Comparison of ENCODE assay signal across 9 cellular contexts in the genomic region with DNA sequence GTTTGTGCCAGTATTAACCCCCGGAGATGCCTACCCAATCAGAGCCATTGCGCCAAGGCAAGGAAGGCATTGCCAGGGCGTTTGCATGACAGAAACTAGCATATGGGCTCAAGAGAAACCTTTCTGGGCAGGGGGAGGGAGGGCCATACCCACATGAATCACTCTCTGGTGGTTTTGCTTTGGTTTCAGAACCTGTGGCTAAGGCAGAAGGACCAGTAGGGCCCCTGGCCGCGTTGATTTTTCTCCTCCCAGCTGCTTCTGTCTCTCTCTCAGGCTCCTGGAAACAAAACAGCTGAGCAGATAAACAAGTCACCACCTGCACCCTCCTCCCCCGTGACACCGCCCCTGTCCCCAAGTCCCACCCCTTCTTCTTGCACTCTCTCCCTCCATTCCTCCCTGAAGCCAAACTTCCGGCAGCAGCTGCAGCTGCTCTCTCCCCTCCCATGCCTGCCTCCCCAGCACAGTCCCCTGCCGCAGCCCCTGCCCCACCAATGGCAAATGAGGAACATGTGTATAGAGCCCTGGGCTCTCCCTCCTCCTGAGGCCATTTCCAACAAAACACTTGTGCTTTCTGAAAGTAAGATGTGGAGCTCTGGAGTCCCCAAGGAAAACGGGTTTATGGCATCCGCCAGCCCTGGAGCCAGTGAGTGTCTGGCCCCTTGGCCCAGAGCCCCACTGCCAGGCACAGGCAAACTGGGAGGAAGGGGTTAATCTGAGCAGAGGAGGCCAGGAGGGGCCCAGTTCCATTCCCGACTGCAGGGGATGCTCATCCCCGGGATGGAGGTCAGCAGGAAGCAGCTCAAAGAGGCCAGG. TPM values are rescaled to one million over a fixed set of nuclear protein-coding genes. Genes with fewer than 3 reads are reported as not detected.
A peak's percentile ranks its signal among the peaks of the same experiment; 100 is the strongest.
DNase-seq lines count a peak whose midpoint lies in the region; ATAC-seq, FAIRE-seq and TF ChIP-seq lines count a peak whose summit lies in the region.
"Had no signal": no experiment of that assay in that cellular context is flagged by ENCODE, and none has a peak within 500 bp of the region (broad histone marks: within the 10 kb centered on the region; RNA-seq: fewer than 3 reads in every experiment).

No MANE protein-coding gene starts in this region.

- FAIRE-seq in HepG2 (lab: Jason Lieb, UNC), result no peak
- FAIRE-seq: islet of Langerhans had no signal

- H3K9ac ChIP-seq in HepG2 (ENCODE audit: insufficient read depth, low read depth, low read length), result no peak overlapping the region

- TF ChIP-seq POLR2A in right lobe of liver (IDR thresholded peaks at IDR 0.05), result no peak
- TF ChIP-seq POLR2A in HepG2 (IDR thresholded peaks at IDR 0.05; ENCODE audit: insufficient read depth in 1 of 2, low read depth in 2 of 2, low read length in 2 of 2), result no peak
- TF ChIP-seq POLR2A in transverse colon (IDR thresholded peaks at IDR 0.05), result no peak

- no peak for TF ChIP-seq CTCF in right lobe of liver (IDR thresholded peaks at IDR 0.05)
- no peak for TF ChIP-seq CTCF in HepG2 (CRISPR knock-in tag; IDR thresholded peaks at IDR 0.05)
- TF ChIP-seq CTCF in WTC11 (IDR thresholded peaks at IDR 0.05), result no peak
- TF ChIP-seq CTCF in transverse colon (IDR thresholded peaks at IDR 0.05), result no peak

- H3K79me2 ChIP-seq in HepG2 (ENCODE audit: insufficient read depth, low read length), result no peaks in the 10 kb centered on the region

- no peaks in the 10 kb centered on the region for H3K27me3 ChIP-seq in right lobe of liver
- 0 out of 5 replicates have a peak, but pooled peaks cover 0 to 3% of the 10 kb centered on the region in 2 experiments for H3K27me3 ChIP-seq in HepG2 (ENCODE audit: control insufficient read depth in 1 of 2, insufficient read depth in 2 of 2, low read length in 2 of 2)
- no peaks in the 10 kb centered on the region for H3K27me3 ChIP-seq in ectodermal cell (ENCODE audit: control insufficient read depth, insufficient read depth, low read length, poor library complexity, severe bottlenecking)
- no peaks in the 10 kb centered on the region for H3K27me3 ChIP-seq in transverse colon

- no peak overlapping the region for H2AFZ ChIP-seq in HepG2 (ENCODE audit: low read length)

- WGBS in right lobe of liver (ENCODE audit: insufficient coverage, low coverage, low lambda C conversion rate, missing lambda C conversion rate), result 18% methylated on average over 6 of the region's 13 CpGs
- 34% methylated on average over 7 of the region's 13 CpGs for WGBS in HepG2 (ENCODE audit: low lambda C conversion rate)
- WGBS in ectodermal cell, 2 experiments, result 12 to 15% methylated on average over 13 of the region's 13 CpGs
- WGBS in transverse colon (ENCODE audit: low coverage in 1 of 2), 2 donors, result 13 to 19% methylated on average over 3 to 13 of the region's 13 CpGs

- POLR2A ChIA-PET in HepG2 (lab: Yijun Ruan, JAX) (no interaction called here), WTC11 (lab: Charles Lee) (interaction anchor here (0.6 to 2.7 kb wide), 13 partner anchors 8 to 271 kb away, joined by 3 to 15 read pairs (median 4); partner anchors contain the start of gene CECR2)
- POLR2A ChIA-PET in naive thymus-derived CD8-positive, alpha-beta T cell (lab: Charles Lee), result interaction anchor here (0.5 to 2.1 kb wide), 5 partner anchors 8 to 169 kb away, joined by 3 to 27 read pairs (median 4); partner anchors contain the start of gene ADA2

- H3K4me1 ChIP-seq in right lobe of liver, result peaks cover 0 to 4% (median 0%) of the 10 kb centered on the region in 4 donors
- H3K4me1 ChIP-seq in HepG2 (ENCODE audit: insufficient read depth, low read length), result 0 out of 2 replicates have a peak, but pooled peaks cover 8% of the 10 kb centered on the region
- peaks cover 39% of the 10 kb centered on the region for H3K4me1 ChIP-seq in ectodermal cell (ENCODE audit: control insufficient read depth, insufficient read depth, low read length)
- peaks cover 16 to 36% (median 24%) of the 10 kb centered on the region in 4 donors for H3K4me1 ChIP-seq in transverse colon

- H3K4me2 ChIP-seq in HepG2 (ENCODE audit: low read depth, low read length), result no peak overlapping the region

- H4K20me1 ChIP-seq in HepG2 (ENCODE audit: insufficient read depth, low read length), result no peaks in the 10 kb centered on the region

- H3K4me3 ChIP-seq in right lobe of liver (peak overlapping the region in 1 of 3 donors; percentile 35), HepG2 (replicated peaks in 1 of 3; ENCODE audit: insufficient read depth in 1 of 3, low read depth in 2 of 3, low read length in 3 of 3) (no peak overlapping the region), ectodermal cell (ENCODE audit: insufficient read depth, low read depth, low read length) (peak overlapping the region; percentile 20), transverse colon (peak overlapping the region in 2 of 4 donors; percentile 5 to 32)

- TF ChIP-seq RAD21 in HepG2 (CRISPR knock-in tag; IDR thresholded peaks at IDR 0.05), result no peak

- peaks cover 74% of the 10 kb centered on the region for H3K4me1 Mint-ChIP-seq in WTC11
- peaks cover 11 to 23% (median 22%) of the 10 kb centered on the region in 4 donors for H3K4me1 Mint-ChIP-seq in naive thymus-derived CD8-positive, alpha-beta T cell

- H3K36me3 ChIP-seq in right lobe of liver, result no peaks in the 10 kb centered on the region
- H3K36me3 ChIP-seq in HepG2 (replicated peaks in 1 of 2; ENCODE audit: control insufficient read depth in 1 of 2, insufficient read depth in 2 of 2, low read length in 2 of 2), result no peaks in the 10 kb centered on the region
- no peaks in the 10 kb centered on the region for H3K36me3 ChIP-seq in ectodermal cell (ENCODE audit: control insufficient read depth, insufficient read depth, low read length)
- H3K36me3 ChIP-seq in transverse colon, result no peaks in the 10 kb centered on the region

- intact Hi-C loops in right lobe of liver (cut with DNase I), result no loop called here
- intact Hi-C loops in HepG2 (cut with micrococcal nuclease; ENCODE audit: unreplicated experiment), result no loop called here
- intact Hi-C loops in transverse colon (cut with DNase I; ENCODE audit: low total_unique reads), result no loop called here

- no peaks in the 10 kb centered on the region for H3K27me3 Mint-ChIP-seq in WTC11 (ENCODE audit: low read depth)
- H3K27me3 Mint-ChIP-seq in naive thymus-derived CD8-positive, alpha-beta T cell, result no peaks in the 10 kb centered on the region

- ATAC-seq in right lobe of liver (peak; percentile 67 to 95 (median 92)), HepG2 (no peak), HG02981 (IDR thresholded peaks at IDR 0.05; ENCODE audit: unreplicated experiment) (peak; percentile 90), WTC11 (peak; percentile 67)
- peak; percentile 84 to 93 for ATAC-seq in naive thymus-derived CD8-positive, alpha-beta T cell

- H3K27ac ChIP-seq in right lobe of liver (peak overlapping the region in 1 of 3 donors; percentile 58), HepG2 (ENCODE audit: extremely low read length, insufficient read depth, low read length) (no peak overlapping the region), ectodermal cell (ENCODE audit: insufficient read depth, low read depth, low read length, poor library complexity, severe bottlenecking) (peak overlapping the region; percentile 88), transverse colon (peak overlapping the region; percentile 69 to 78 (median 72))

- H3K4me3 Mint-ChIP-seq in WTC11, result peak overlapping the region; percentile 55
- peak overlapping the region; percentile 22 to 76 (median 56) for H3K4me3 Mint-ChIP-seq in naive thymus-derived CD8-positive, alpha-beta T cell

- H3K9me3 Mint-ChIP-seq in WTC11, result no peaks in the 10 kb centered on the region
- no peaks in the 10 kb centered on the region for H3K9me3 Mint-ChIP-seq in naive thymus-derived CD8-positive, alpha-beta T cell

- H3K9me3 ChIP-seq in right lobe of liver, result no peaks in the 10 kb centered on the region
- H3K9me3 ChIP-seq in HepG2 (ENCODE audit: low read length), result no peaks in the 10 kb centered on the region
- no peaks in the 10 kb centered on the region for H3K9me3 ChIP-seq in ectodermal cell (ENCODE audit: control insufficient read depth, low read length)
- H3K9me3 ChIP-seq in transverse colon, result no peaks in the 10 kb centered on the region

- in situ Hi-C loops in HepG2 (cut with HindIII; ENCODE audit: extremely low pct_ligation_motif_present, low pct_unique_long_range_greater_than_20kb) (no loop called here), transverse colon (cut with MboI; ENCODE audit: low pct_ligation_motif_present in 1 of 4, low pct_unique_long_range_greater_than_20kb in 1 of 4, low sequenced_read_pairs in 3 of 4) (no loop called here)

- TF ChIP-seq EP300 in HepG2 (IDR thresholded peaks at IDR 0.05; ENCODE audit: low read depth in 2 of 2, low read length in 2 of 2) (no peak), HepG2 (CRISPR knock-in tag; IDR thresholded peaks at IDR 0.05; ENCODE audit: borderline replicate concordance) (no peak), transverse colon (IDR thresholded peaks at IDR 0.05; ENCODE audit: low read depth) (no peak)

- H3K27ac Mint-ChIP-seq in WTC11, result peak overlapping the region; percentile 100
- peak overlapping the region; percentile 8 to 89 (median 76) for H3K27ac Mint-ChIP-seq in naive thymus-derived CD8-positive, alpha-beta T cell

- no TSS peak for BruUV-seq in HepG2 (replicated peaks; lab: Mats Ljungman, UMichigan)

- DNase-seq in right lobe of liver (peak; percentile 57 to 59 (median 57)), HepG2 (ENCODE audit: low spot score) (no peak), NCI-H2029 (lab: John Stamatoyannopoulos, UW) (peak; percentile 93), WTC11 (ENCODE audit: low spot score) (peak; percentile 76), transverse colon (peak; percentile 84)
- DNase-seq in naive thymus-derived CD8-positive, alpha-beta T cell, result peak in 7 of 10 donors; percentile 9 to 74 (median 31)

- H3K36me3 Mint-ChIP-seq in WTC11, result peaks cover 13% of the 10 kb centered on the region
- H3K36me3 Mint-ChIP-seq in naive thymus-derived CD8-positive, alpha-beta T cell, result no peaks in the 10 kb centered on the region

- CTCF ChIA-PET in HepG2 (lab: Yijun Ruan, JAX; ENCODE audit: low intra/inter-chr PET ratio, low total read pairs), result no interaction called here
- CTCF ChIA-PET in WTC11 (lab: Charles Lee), result interaction anchor here (0.7 to 6.9 kb wide), 20 partner anchors 9 to 243 kb away, joined by 3 to 80 read pairs (median 4); no protein-coding TSS in a partner anchor

RNA-seq across cellular contexts. Expression of gene ADA2, which starts 39.0 kb away (rescaled TPM):
- total RNA-seq in right lobe of liver (10 to 100 TPM in 2 of 6 experiments, 1 to 10 TPM in 4; 5.3 to 25.8 (median 8.8) TPM), HepG2 (2016; rRNA removed; fragmentation: Illumina TruSeq; extraction: Trizol) (not detected in 2 replicates), WTC11 (2021) (20.0 to 22.3 TPM (median 21.6 TPM) in 3 replicates), transverse colon (10 to 100 TPM in 2 of 4 donors, 1 to 10 TPM in 2; 1.4 to 28.4 (median 12.0) TPM)
- total RNA-seq in HepG2 (2016; cell fraction: cytosol; rRNA removed; fragmentation: Illumina TruSeq; extraction: Trizol; ENCODE audit: low read depth), result not detected in 2 replicates
- not detected in 2 replicates for total RNA-seq in HepG2 (2016; cell fraction: insoluble cytoplasmic fraction; rRNA removed; fragmentation: Illumina TruSeq; extraction: Trizol)
- total RNA-seq in HepG2 (2016; cell fraction: membrane; rRNA removed; fragmentation: Illumina TruSeq; extraction: Trizol), result not detected in 2 replicates
- total RNA-seq in HepG2 (2016; cell fraction: nucleus; rRNA removed; fragmentation: Illumina TruSeq; extraction: Trizol), result not detected in 2 replicates
- not detected in 2 replicates for polyA plus RNA-seq in HepG2 (2011; rRNA removed)
- not detected in 2 replicates for polyA plus RNA-seq in HepG2 (2011; cell fraction: cytosol; rRNA removed)
- polyA plus RNA-seq in HepG2 (2011; cell fraction: nucleus; rRNA removed), result not detected in 2 replicates
- not detected in 2 replicates for polyA plus RNA-seq in HepG2 (2012)
- polyA plus RNA-seq in HepG2 (2016; cell fraction: cytosol; fragmentation: Illumina TruSeq; extraction: Trizol; ENCODE audit: low read depth), result not detected in 2 replicates
- not detected in 2 replicates for polyA plus RNA-seq in HepG2 (2016; cell fraction: insoluble cytoplasmic fraction; fragmentation: Illumina TruSeq; extraction: Trizol; ENCODE audit: low read depth)
- not detected in 2 replicates for polyA plus RNA-seq in HepG2 (2016; cell fraction: membrane; fragmentation: Illumina TruSeq; extraction: Trizol; ENCODE audit: low read depth)
- not detected in 2 replicates for polyA plus RNA-seq in HepG2 (2016; cell fraction: nucleus; fragmentation: Illumina TruSeq; extraction: Trizol; ENCODE audit: insufficient read depth, low read depth)
- polyA minus RNA-seq in HepG2 (2011; rRNA and poly(A)+ RNA removed; ENCODE audit: low replicate concordance), result not detected in 2 replicates
- polyA minus RNA-seq in HepG2 (2011; cell fraction: cytosol; rRNA and poly(A)+ RNA removed), result not detected in 2 replicates
- not detected in 2 replicates for polyA minus RNA-seq in HepG2 (2011; cell fraction: nucleus; rRNA and poly(A)+ RNA removed)
- 20.8 TPM for polyA plus RNA-seq in ectodermal cell (2013, experiment 1 of 4)
- polyA plus RNA-seq in ectodermal cell (2013, experiment 2 of 4), result 22.5 TPM
- 15.8 TPM for polyA plus RNA-seq in ectodermal cell (2013, experiment 3 of 4)
- polyA plus RNA-seq in ectodermal cell (2013, experiment 4 of 4), result 18.6 TPM
- total RNA-seq in naive thymus-derived CD8-positive, alpha-beta T cell, result 100 to 1,000 TPM; 110 to 112 TPM
- polyA plus RNA-seq in naive thymus-derived CD8-positive, alpha-beta T cell, result 10 to 100 TPM; 56.8 to 88.0 (median 72.6) TPM
